ENCODE assay signal across 17 cellular contexts in genomic region chr22:42308887-42309468, GRCh38. TPM values are rescaled to one million over a fixed set of nuclear protein-coding genes. Genes with fewer than 3 reads are reported as not detected.
DNase-seq lines count a peak whose midpoint lies in the region; ATAC-seq and TF ChIP-seq lines count a peak whose summit lies in the region.
"Had no signal": no experiment of that assay in that cellular context is flagged by ENCODE, and none has a peak within 500 bp of the region (broad histone marks: within the 10 kb centered on the region; RNA-seq: fewer than 3 reads in every experiment).

No MANE protein-coding gene starts in this region.

- TF ChIP-seq POLR2A in stomach (IDR thresholded peaks at IDR 0.05), result no peak

- H3K36me3 Mint-ChIP-seq in activated T-helper 17 cell treated with anti-CD3 and anti-CD28 coated beads, Interleukin-2, amount 50 U/mL, for 72 hours (ENCODE audit: low read depth), result no peaks in the 10 kb centered on the region
- no peaks in the 10 kb centered on the region for H3K36me3 Mint-ChIP-seq in chondrocyte (ENCODE audit: low read depth)
- H3K36me3 Mint-ChIP-seq: CD14-positive monocyte had no signal

- no peak overlapping the region for H3K4me3 Mint-ChIP-seq in activated T-helper 17 cell treated with anti-CD3 and anti-CD28 coated beads, Interleukin-2, amount 50 U/mL, for 72 hours
- no peak overlapping the region for H3K4me3 Mint-ChIP-seq in chondrocyte (ENCODE audit: unreplicated experiment)
- H3K4me3 Mint-ChIP-seq: CD14-positive monocyte had no signal

- H3K36me3 ChIP-seq in BE2C, result no peaks in the 10 kb centered on the region
- no peaks in the 10 kb centered on the region for H3K36me3 ChIP-seq in stomach
- no peaks in the 10 kb centered on the region for H3K36me3 ChIP-seq in heart right ventricle

- H3K4me3 ChIP-seq in BE2C (ENCODE audit: low read depth, low read length) (no peak overlapping the region), GM12864 (ENCODE audit: low read depth, low read length) (no peak overlapping the region), stomach (no peak overlapping the region), heart right ventricle (no peak overlapping the region)
- H3K4me3 ChIP-seq: A549, GM23248 had no signal

- TF ChIP-seq EP300 in stomach (IDR thresholded peaks at IDR 0.05), result no peak

- H3K4me1 ChIP-seq in BE2C (peaks cover 51% of the 10 kb centered on the region), stomach (peaks cover 4 to 17% (median 14%) of the 10 kb centered on the region in 4 donors), heart right ventricle (peaks cover 0 to 5% (median 2%) of the 10 kb centered on the region in 9 donors)

- H3K27ac ChIP-seq in stomach, result no peak overlapping the region
- no peak overlapping the region for H3K27ac ChIP-seq in heart right ventricle
- H3K27ac ChIP-seq: A549, GM23248 had no signal

- no peaks in the 10 kb centered on the region for H3K27me3 Mint-ChIP-seq in activated T-helper 17 cell treated with anti-CD3 and anti-CD28 coated beads, Interleukin-2, amount 50 U/mL, for 72 hours
- peaks cover 16% of the 10 kb centered on the region for H3K27me3 Mint-ChIP-seq in chondrocyte (ENCODE audit: low read depth)

- 83 to 92% (median 86%) methylated on average over 15 to 17 of the region's 17 CpGs for WGBS in stomach, 5 donors
- 81 to 85% methylated on average over 17 of the region's 17 CpGs for WGBS in heart right ventricle, 2 donors

- peak; percentile 75 for DNase-seq in BE2C
- no peak for DNase-seq in GM12864 (ENCODE audit: low read depth)
- DNase-seq in left kidney (ENCODE audit: low read depth, low spot score), result peak; percentile 88
- no peak for DNase-seq in stomach
- no peak for DNase-seq in heart right ventricle
- no peak for DNase-seq in chondrocyte (ENCODE audit: low spot score)
- DNase-seq: GM23248, IMR-90, Kasumi-1, NCI-H1105 treated with DMSO at 0.1 percent for 48 hours, NCI-H187 treated with DMSO at 0.1 percent for 48 hours, NCI-H526 treated with DMSO at 0.1 percent for 48 hours, SHP77 had no signal

- no peaks in the 10 kb centered on the region for H3K27me3 ChIP-seq in BE2C
- H3K27me3 ChIP-seq in stomach, result peaks cover 0 to 23% (median 5%) of the 10 kb centered on the region in 3 donors
- peaks cover 0 to 58% (median 24%) of the 10 kb centered on the region in 7 donors for H3K27me3 ChIP-seq in heart right ventricle

- H3K9me3 ChIP-seq in BE2C (no peaks in the 10 kb centered on the region), stomach (no peaks in the 10 kb centered on the region), heart right ventricle (no peaks in the 10 kb centered on the region)
- H3K9me3 ChIP-seq: A549 had no signal

- ATAC-seq in activated T-helper 17 cell treated with anti-CD3 and anti-CD28 coated beads, Interleukin-2, amount 50 U/mL, for 72 hours (replicated peaks), result no peak
- no peak for ATAC-seq in HG03159 (IDR thresholded peaks at IDR 0.05; ENCODE audit: unreplicated experiment)
- ATAC-seq in heart right ventricle, result no peak
- ATAC-seq: A549 had no signal

- peak overlapping the region; percentile 28 for H3K27ac Mint-ChIP-seq in activated T-helper 17 cell treated with anti-CD3 and anti-CD28 coated beads, Interleukin-2, amount 50 U/mL, for 72 hours
- no peak overlapping the region for H3K27ac Mint-ChIP-seq in chondrocyte (ENCODE audit: unreplicated experiment)

- H3K9me3 Mint-ChIP-seq in activated T-helper 17 cell treated with anti-CD3 and anti-CD28 coated beads, Interleukin-2, amount 50 U/mL, for 72 hours, result no peaks in the 10 kb centered on the region
- no peaks in the 10 kb centered on the region for H3K9me3 Mint-ChIP-seq in chondrocyte (ENCODE audit: low read depth)

- TF ChIP-seq CTCF in BE2C (IDR thresholded peaks at IDR 0.05; ENCODE audit: low read depth, low read length), result peak; percentile 28
- peak; percentile 19 for TF ChIP-seq CTCF in GM12864 (IDR thresholded peaks at IDR 0.05; ENCODE audit: low read depth, low read length, missing control alignments)
- no peak for TF ChIP-seq CTCF in stomach (IDR thresholded peaks at IDR 0.05)
- TF ChIP-seq CTCF in heart right ventricle (IDR thresholded peaks at IDR 0.05), result no peak
- no peak for TF ChIP-seq CTCF in chondrocyte (IDR thresholded peaks at IDR 0.05)

- intact Hi-C loops in stomach (cut with DNase I; ENCODE audit: low total_unique reads) (no loop called here), heart right ventricle (cut with DNase I) (no loop called here)

- H3K4me1 Mint-ChIP-seq in activated T-helper 17 cell treated with anti-CD3 and anti-CD28 coated beads, Interleukin-2, amount 50 U/mL, for 72 hours, result peaks cover 5% of the 10 kb centered on the region
- peaks cover 14% of the 10 kb centered on the region for H3K4me1 Mint-ChIP-seq in chondrocyte (ENCODE audit: low read depth)

RNA-seq across cellular contexts. Expression of gene TCF20, which starts 38.5 kb away (rescaled TPM):
- polyA plus RNA-seq in BE2C (2012; ENCODE audit: insufficient read depth, insufficient read length, low read depth), result 73.0 TPM
- total RNA-seq in activated T-helper 17 cell treated with anti-CD3 and anti-CD28 coated beads, Interleukin-2, amount 50 U/mL, for 72 hours, result 10 to 100 TPM; 61.2 to 72.5 TPM
- total RNA-seq in stomach (10 to 100 TPM; 11.1 to 50.0 (median 37.5) TPM), heart right ventricle (10 to 100 TPM; 11.6 to 18.8 (median 15.3) TPM), chondrocyte (27.3 to 35.1 TPM (median 31.0 TPM) in 3 replicates)
- polyA plus RNA-seq in stomach (10 to 100 TPM in 1 of 3 donors, 1 to 10 TPM in 2; 5.8 to 11.0 (median 7.3) TPM), heart right ventricle (1 to 10 TPM; 4.2 to 5.3 TPM)

Comparison
In these comparisons a context has a peak if more than half of its experiments do, and no peak if none do; other contexts are left out.
1. DNase-seq: peak in BE2C (single experiment) and left kidney (single experiment); none in GM12864 (single experiment), stomach (single experiment), heart right ventricle (0 of 2) and chondrocyte (single experiment).
2. CTCF ChIP-seq: peak in BE2C (single experiment) and GM12864 (single experiment); none in stomach (0 of 7), heart right ventricle (0 of 9) and chondrocyte (single experiment).